ENCODE assay signal across 23 cellular contexts in genomic region chr10:16497911-16498310, GRCh38. TPM values are rescaled to one million over a fixed set of nuclear protein-coding genes. Genes with fewer than 3 reads are reported as not detected.
"Had no signal": no experiment of that assay in that cellular context is flagged by ENCODE, and none has a peak within 500 bp of the region (broad histone marks: within the 10 kb centered on the region; RNA-seq: fewer than 3 reads in every experiment).

No MANE protein-coding gene starts in this region.

- ATAC-seq: left cardiac atrium; lower lobe of right lung; natural killer cell treated with Interleukin-12 subunit alpha and Interleukin-12 subunit beta and Interleukin-15 and Interleukin-18, amount 100 ng/mL, for 72 hours had no signal

- DNase-seq: dorsolateral prefrontal cortex; effector CD8-positive, alpha-beta T cell; glutamatergic neuron; left cardiac atrium; left ventricle myocardium inferior; lower lobe of right lung; posterior cingulate gyrus; sigmoid colon; stimulated activated CD4-positive, alpha-beta T cell treated with anti-CD3 and anti-CD28 coated beads, Interleukin-12 subunit alpha, Interleukin-12 subunit beta, amount 100 ng/mL, for 4 hours; stimulated activated naive CD4-positive, alpha-beta T cell; stomach; substantia nigra; transverse colon had no signal

- H3K36me3 ChIP-seq: left ventricle myocardium inferior, lower lobe of right lung, right atrium auricular region, sigmoid colon, thoracic aorta, transverse colon had no signal

- H3K27me3 ChIP-seq: dorsolateral prefrontal cortex, right atrium auricular region, sigmoid colon, stomach, transverse colon had no signal

- FAIRE-seq: frontal cortex, keratinocyte had no signal

- H3K4me3 ChIP-seq: coronary artery, dorsolateral prefrontal cortex, left ventricle myocardium inferior, lower lobe of right lung, right atrium auricular region, sigmoid colon, skin epidermis, stomach, thoracic aorta, transverse colon had no signal

RNA-seq across cellular contexts. Expression of gene C1QL3, which starts 23.8 kb away (rescaled TPM):
- total RNA-seq: left cardiac atrium, left ventricle myocardium inferior, lower lobe of right lung, mesothelial cell of epicardium, myocyte, osteocyte, right atrium auricular region, thoracic aorta, transverse colon had no signal
